23 cellular contexts compared by ENCODE assay signal in genomic region chr4:23033796-23034195, GRCh38.
A peak's percentile ranks its signal among the peaks of the same experiment; 100 is the strongest.
DNase-seq lines count a peak whose midpoint lies in the region; ATAC-seq and TF ChIP-seq lines count a peak whose summit lies in the region.
"Had no signal": no experiment of that assay in that cellular context is flagged by ENCODE, and none has a peak within 500 bp of the region (broad histone marks: within the 10 kb centered on the region; RNA-seq: fewer than 3 reads in every experiment).

No MANE protein-coding gene starts in this region.

- H3K27me3 ChIP-seq in SJSA1 (replicated peaks) (no peaks in the 10 kb centered on the region), smooth muscle cell (ENCODE audit: low read depth) (no peaks in the 10 kb centered on the region)
- H3K27me3 ChIP-seq: neutrophil, uterus had no signal

- TF ChIP-seq CTCF in fibroblast of villous mesenchyme (IDR thresholded peaks at IDR 0.05; ENCODE audit: insufficient read depth, low read depth, low read length): no peak
- no peak for TF ChIP-seq CTCF in smooth muscle cell (IDR thresholded peaks at IDR 0.05; ENCODE audit: borderline replicate concordance, insufficient read depth, poor library complexity, severe bottlenecking)

- H3K9ac ChIP-seq in smooth muscle cell (ENCODE audit: low read depth): no peak overlapping the region
- H3K9ac ChIP-seq: SK-N-SH had no signal

- no peak overlapping the region for H3K27ac Mint-ChIP-seq in stimulated activated naive CD8-positive, alpha-beta T cell treated with anti-CD3 and anti-CD28 coated beads, Interleukin-15, amount 100 ng/mL, for 72 hours
- H3K27ac Mint-ChIP-seq: activated naive CD4-positive, alpha-beta T cell treated with anti-CD3 and anti-CD28 coated beads for 36 hours; activated T-cell treated with anti-CD3 and anti-CD28 coated beads, Interleukin-2, amount 50 U/mL, for 72 hours; CD4-positive, CD25-positive, alpha-beta regulatory T cell; dendritic cell treated with granulocyte-macrophage colony-stimulating factor and Interleukin-4, amounts not matched to agents 40 ng/mL and 50 ng/mL, for 4 days had no signal

- no peak for ATAC-seq in stimulated activated naive CD8-positive, alpha-beta T cell treated with anti-CD3 and anti-CD28 coated beads, Interleukin-15, amount 100 ng/mL, for 72 hours
- ATAC-seq: activated T-cell treated with anti-CD3 and anti-CD28 coated beads, Interleukin-2, amount 50 U/mL, for 72 hours; psoas muscle had no signal

- no peaks in the 10 kb centered on the region for H3K9me3 Mint-ChIP-seq in stimulated activated naive CD8-positive, alpha-beta T cell treated with anti-CD3 and anti-CD28 coated beads, Interleukin-15, amount 100 ng/mL, for 72 hours
- H3K9me3 Mint-ChIP-seq: activated naive CD4-positive, alpha-beta T cell treated with anti-CD3 and anti-CD28 coated beads for 36 hours; dendritic cell treated with granulocyte-macrophage colony-stimulating factor and Interleukin-4, amounts not matched to agents 40 ng/mL and 50 ng/mL, for 4 days had no signal

- H3K4me3 ChIP-seq in SJSA1: no peak overlapping the region
- no peak overlapping the region for H3K4me3 ChIP-seq in fibroblast of villous mesenchyme (ENCODE audit: low read depth, low read length)
- no peak overlapping the region for H3K4me3 ChIP-seq in smooth muscle cell
- H3K4me3 ChIP-seq: psoas muscle, uterus had no signal

- no peaks in the 10 kb centered on the region for H3K4me1 Mint-ChIP-seq in stimulated activated naive CD8-positive, alpha-beta T cell treated with anti-CD3 and anti-CD28 coated beads, Interleukin-15, amount 100 ng/mL, for 72 hours
- H3K4me1 Mint-ChIP-seq: CD4-positive, CD25-positive, alpha-beta regulatory T cell had no signal

- no peaks in the 10 kb centered on the region for H3K79me2 ChIP-seq in smooth muscle cell (ENCODE audit: low read depth)

- DNase-seq in GM03348 (ENCODE audit: low spot score) (peak; percentile 5), SJSA1 (ENCODE audit: low read depth in 1 of 2, low spot score in 2 of 2) (peak in 1 of 2 experiments; percentile 17), fibroblast of villous mesenchyme (ENCODE audit: low read depth) (peak; percentile 48), smooth muscle cell (lab: John Stamatoyannopoulos, UW; ENCODE audit: unreplicated experiment) (no peak), COR-L47 (lab: John Stamatoyannopoulos, UW) (no peak)
- DNase-seq in stimulated activated naive CD8-positive, alpha-beta T cell treated with anti-CD3 and anti-CD28 coated beads, Interleukin-15, amount 100 ng/mL, for 72 hours: no peak
- no peak for DNase-seq in activated CD8-positive, alpha-beta memory T cell treated with anti-CD3 and anti-CD28 coated beads, Interleukin-2, amount 50 U/mL, for 4 hours
- DNase-seq: activated CD4-positive, alpha-beta T cell treated with anti-CD3 and anti-CD28 coated beads for 48 hours; activated naive CD4-positive, alpha-beta T cell treated with anti-CD3 and anti-CD28 coated beads for 36 hours; activated T-cell treated with anti-CD3 and anti-CD28 coated beads, Interleukin-2, amount 50 U/mL, for 72 hours; amniotic stem cell; CD4-positive, CD25-positive, alpha-beta regulatory T cell; glutamatergic neuron; KBM-7; NCI-H146; NCI-H524 treated with DMSO at 0.1 percent for 48 hours; psoas muscle; SK-N-SH; stimulated activated CD4-positive, alpha-beta T cell treated with anti-CD3 and anti-CD28 coated beads, Interleukin-1b, Interleukin-23, amount 100 ng/mL, for 48 hours; T-helper 2 cell; uterus had no signal

- no peak overlapping the region for H3K4me3 Mint-ChIP-seq in stimulated activated naive CD8-positive, alpha-beta T cell treated with anti-CD3 and anti-CD28 coated beads, Interleukin-15, amount 100 ng/mL, for 72 hours
- H3K4me3 Mint-ChIP-seq: activated naive CD4-positive, alpha-beta T cell treated with anti-CD3 and anti-CD28 coated beads for 36 hours; activated T-cell treated with anti-CD3 and anti-CD28 coated beads, Interleukin-2, amount 50 U/mL, for 72 hours; CD4-positive, CD25-positive, alpha-beta regulatory T cell; dendritic cell treated with granulocyte-macrophage colony-stimulating factor and Interleukin-4, amounts not matched to agents 40 ng/mL and 50 ng/mL, for 4 days had no signal

- peak overlapping the region; percentile 19 for H3K4me2 ChIP-seq in smooth muscle cell
- H3K4me2 ChIP-seq: SK-N-SH had no signal

- 50% methylated on average over 2 of the region's 2 CpGs for WGBS in smooth muscle cell (ENCODE audit: low lambda C conversion rate)

- H2AFZ ChIP-seq in smooth muscle cell (ENCODE audit: low read depth): no peak overlapping the region

- H3K27ac ChIP-seq in SJSA1 (peak overlapping the region; percentile 54), smooth muscle cell (ENCODE audit: low read depth) (no peak overlapping the region)
- H3K27ac ChIP-seq: neutrophil, psoas muscle, uterus had no signal

- H3K9me3 ChIP-seq in SJSA1 (replicated peaks) (no peaks in the 10 kb centered on the region), smooth muscle cell (replicated peaks; ENCODE audit: low read depth) (no peaks in the 10 kb centered on the region)
- H3K9me3 ChIP-seq: neutrophil, psoas muscle, SK-N-SH, uterus had no signal

- H3F3A ChIP-seq in smooth muscle cell (ENCODE audit: low read depth): no peaks in the 10 kb centered on the region

- H3K36me3 ChIP-seq in SJSA1 (no peaks in the 10 kb centered on the region), smooth muscle cell (ENCODE audit: low read depth) (no peaks in the 10 kb centered on the region)
- H3K36me3 ChIP-seq: neutrophil, uterus had no signal

- H3K4me1 ChIP-seq in SJSA1 (replicated peaks): peaks cover 4% of the 10 kb centered on the region; the same call in 1 of the 2 replicates
- H3K4me1 ChIP-seq in smooth muscle cell (ENCODE audit: low read depth): no peaks in the 10 kb centered on the region
- H3K4me1 ChIP-seq: psoas muscle, uterus had no signal

- no peaks in the 10 kb centered on the region for H3K27me3 Mint-ChIP-seq in stimulated activated naive CD8-positive, alpha-beta T cell treated with anti-CD3 and anti-CD28 coated beads, Interleukin-15, amount 100 ng/mL, for 72 hours
- H3K27me3 Mint-ChIP-seq: CD4-positive, CD25-positive, alpha-beta regulatory T cell; dendritic cell treated with granulocyte-macrophage colony-stimulating factor and Interleukin-4, amounts not matched to agents 40 ng/mL and 50 ng/mL, for 4 days had no signal

- H4K20me1 ChIP-seq in smooth muscle cell (ENCODE audit: low read depth): no peaks in the 10 kb centered on the region

Comparison
In these comparisons a context has a peak if more than half of its experiments do, and no peak if none do; other contexts are left out.
1. DNase-seq: peak in GM03348 (single experiment) and fibroblast of villous mesenchyme (single experiment); none in smooth muscle cell (single experiment), COR-L47 (single experiment), stimulated activated naive CD8-positive, alpha-beta T cell treated with anti-CD3 and anti-CD28 coated beads, Interleukin-15, amount 100 ng/mL, for 72 hours (0 of 2) and activated CD8-positive, alpha-beta memory T cell treated with anti-CD3 and anti-CD28 coated beads, Interleukin-2, amount 50 U/mL, for 4 hours (single experiment).